In genomic region chr19:48635263-48635965, GRCh38 we compare ENCODE assay signal across 8 cellular contexts. TPM values are rescaled to one million over a fixed set of nuclear protein-coding genes. Genes with fewer than 3 reads are reported as not detected.
DNase-seq lines count a peak whose midpoint lies in the region; ATAC-seq and TF ChIP-seq lines count a peak whose summit lies in the region.

No MANE protein-coding gene starts in this region.

- CTCF ChIA-PET in activated CD4-positive, alpha-beta T cell treated with anti-CD3 and anti-CD28 coated beads, Interleukin-2, amount 10 ng/mL, durations not matched to agents 7 days and 5 days (lab: Charles Lee), result no interaction called here

- POLR2A ChIA-PET in activated CD4-positive, alpha-beta T cell treated with anti-CD3 and anti-CD28 coated beads, Interleukin-2, amount 10 ng/mL, durations not matched to agents 7 days and 5 days (lab: Charles Lee), result no interaction called here

- H3K27ac ChIP-seq in dorsolateral prefrontal cortex, result peak overlapping the region; percentile 84 to 100 (median 98)

- no peaks in the 10 kb centered on the region for H3K27me3 ChIP-seq in dorsolateral prefrontal cortex

- no peak for TF ChIP-seq CTCF in dorsolateral prefrontal cortex (IDR thresholded peaks at IDR 0.05 in 54 of 56, conservative IDR thresholded peaks at IDR 0.05 in 2 of 56; ENCODE audit: low read depth in 1 of 56, partially characterized antibody in 56 of 56)

- peak overlapping the region; percentile 64 to 95 (median 80) for H3K4me3 ChIP-seq in dorsolateral prefrontal cortex

- H3K9me3 Mint-ChIP-seq in activated CD4-positive, alpha-beta T cell treated with anti-CD3 and anti-CD28 coated beads, Interleukin-2, amount 10 ng/mL, durations not matched to agents 7 days and 5 days, result peaks cover 3% of the 10 kb centered on the region
- H3K9me3 Mint-ChIP-seq in memory B cell, result peaks cover 3% of the 10 kb centered on the region

- intact Hi-C loops in dorsolateral prefrontal cortex (cut with DNase I), result loop anchor here (5.0 to 10.0 kb wide), 2 partner anchors 329 to 332 kb away; partner anchors contain the start of gene FTL (in 2 of the 2)

- DNase-seq in NCI-H187 (lab: John Stamatoyannopoulos, UW), result peak; percentile 77 to 81
- DNase-seq in NCI-H187 treated with DMSO at 0.1 percent for 48 hours (lab: John Stamatoyannopoulos, UW), result no peak
- DNase-seq in NCI-H146 treated with DMSO at 0.1 percent for 48 hours (lab: John Stamatoyannopoulos, UW; ENCODE audit: unreplicated experiment), result peak; percentile 27
- peak; percentile 73 for DNase-seq in activated CD4-positive, alpha-beta T cell treated with anti-CD3 and anti-CD28 coated beads, Interleukin-2, amount 10 ng/mL, durations not matched to agents 7 days and 5 days
- peak in 3 of 10 donors; percentile 60 to 78 (median 74) for DNase-seq in dorsolateral prefrontal cortex
- DNase-seq in memory B cell (ENCODE audit: low spot score in 2 of 2), result peak; percentile 70 to 72
- DNase-seq in stimulated activated CD8-positive, alpha-beta memory T cell treated with anti-CD3 and anti-CD28 coated beads, Interleukin-15, amount 100 ng/mL, for 24 hours (ENCODE audit: low read depth), result peak; percentile 68

- peaks cover 59% of the 10 kb centered on the region for H3K4me1 Mint-ChIP-seq in activated CD4-positive, alpha-beta T cell treated with anti-CD3 and anti-CD28 coated beads, Interleukin-2, amount 10 ng/mL, durations not matched to agents 7 days and 5 days
- H3K4me1 Mint-ChIP-seq in memory B cell, result peaks cover 38% of the 10 kb centered on the region

- H3K27me3 Mint-ChIP-seq in activated CD4-positive, alpha-beta T cell treated with anti-CD3 and anti-CD28 coated beads, Interleukin-2, amount 10 ng/mL, durations not matched to agents 7 days and 5 days, result no peaks in the 10 kb centered on the region
- H3K27me3 Mint-ChIP-seq in memory B cell, result no peaks in the 10 kb centered on the region

- H3K4me3 Mint-ChIP-seq in activated CD4-positive, alpha-beta T cell treated with anti-CD3 and anti-CD28 coated beads, Interleukin-2, amount 10 ng/mL, durations not matched to agents 7 days and 5 days, result peak overlapping the region; percentile 94
- H3K4me3 Mint-ChIP-seq in memory B cell, result peak overlapping the region; percentile 96

- peaks cover 15% of the 10 kb centered on the region for H3K36me3 Mint-ChIP-seq in activated CD4-positive, alpha-beta T cell treated with anti-CD3 and anti-CD28 coated beads, Interleukin-2, amount 10 ng/mL, durations not matched to agents 7 days and 5 days (ENCODE audit: low read depth)
- H3K36me3 Mint-ChIP-seq in memory B cell, result peaks cover 12% of the 10 kb centered on the region

- H3K27ac Mint-ChIP-seq in activated CD4-positive, alpha-beta T cell treated with anti-CD3 and anti-CD28 coated beads, Interleukin-2, amount 10 ng/mL, durations not matched to agents 7 days and 5 days, result peak overlapping the region; percentile 90
- peak overlapping the region; percentile 92 for H3K27ac Mint-ChIP-seq in memory B cell

- ATAC-seq in memory B cell (ENCODE audit: low read depth), result peak; percentile 7
- no peak for ATAC-seq in GM21515 (IDR thresholded peaks at IDR 0.05; ENCODE audit: unreplicated experiment)

RNA-seq across cellular contexts. Expression of gene DBP, which starts 1.8 kb away (rescaled TPM):
- 10 to 100 TPM; 24.1 to 25.8 TPM for total RNA-seq in activated CD4-positive, alpha-beta T cell treated with anti-CD3 and anti-CD28 coated beads, Interleukin-2, amount 10 ng/mL, durations not matched to agents 7 days and 5 days
- 10 to 100 TPM; 24.9 to 77.5 (median 41.6) TPM for total RNA-seq in dorsolateral prefrontal cortex

RNA-seq across cellular contexts. Expression of gene CA11, which starts 10.6 kb away (rescaled TPM):
- total RNA-seq in activated CD4-positive, alpha-beta T cell treated with anti-CD3 and anti-CD28 coated beads, Interleukin-2, amount 10 ng/mL, durations not matched to agents 7 days and 5 days, result 10 to 100 TPM; 10.1 to 10.8 TPM
- total RNA-seq in dorsolateral prefrontal cortex, result 100 to 1,000 TPM; 107 to 396 (median 272) TPM

RNA-seq across cellular contexts. Expression of gene SPHK2, which starts 16.1 kb away (rescaled TPM):
- 10 to 100 TPM; 28.2 to 33.6 TPM for total RNA-seq in activated CD4-positive, alpha-beta T cell treated with anti-CD3 and anti-CD28 coated beads, Interleukin-2, amount 10 ng/mL, durations not matched to agents 7 days and 5 days
- total RNA-seq in dorsolateral prefrontal cortex, result 10 to 100 TPM; 40.7 to 88.8 (median 62.5) TPM

RNA-seq across cellular contexts. Expression of gene RPL18, which starts 16.4 kb away (rescaled TPM):
- 1,000 to 10,000 TPM; 1,477 to 1,601 TPM for total RNA-seq in activated CD4-positive, alpha-beta T cell treated with anti-CD3 and anti-CD28 coated beads, Interleukin-2, amount 10 ng/mL, durations not matched to agents 7 days and 5 days
- 100 to 1,000 TPM; 354 to 681 (median 462) TPM for total RNA-seq in dorsolateral prefrontal cortex

RNA-seq across cellular contexts. Expression of gene FAM83E, which starts 20.5 kb away (rescaled TPM):
- 1 to 10 TPM; 2.5 TPM for total RNA-seq in activated CD4-positive, alpha-beta T cell treated with anti-CD3 and anti-CD28 coated beads, Interleukin-2, amount 10 ng/mL, durations not matched to agents 7 days and 5 days
- total RNA-seq in dorsolateral prefrontal cortex, result 1 to 10 TPM in 13 of 120 experiments, under 1 TPM in 18, not detected in 89; 0.25 to 2.6 (median 0.96) TPM

Comparison
In these comparisons a context has a peak if more than half of its experiments do, and no peak if none do; other contexts are left out.
1. RNA of gene CA11, which starts 10.6 kb away (total RNA-seq): 107 to 396 TPM in dorsolateral prefrontal cortex; 10.1 to 10.8 TPM in activated CD4-positive, alpha-beta T cell treated with anti-CD3 and anti-CD28 coated beads, Interleukin-2, amount 10 ng/mL, durations not matched to agents 7 days and 5 days; every median in the first group is over 4 times any median in the second.